27 cellular contexts compared by ENCODE assay signal in the genomic region with DNA sequence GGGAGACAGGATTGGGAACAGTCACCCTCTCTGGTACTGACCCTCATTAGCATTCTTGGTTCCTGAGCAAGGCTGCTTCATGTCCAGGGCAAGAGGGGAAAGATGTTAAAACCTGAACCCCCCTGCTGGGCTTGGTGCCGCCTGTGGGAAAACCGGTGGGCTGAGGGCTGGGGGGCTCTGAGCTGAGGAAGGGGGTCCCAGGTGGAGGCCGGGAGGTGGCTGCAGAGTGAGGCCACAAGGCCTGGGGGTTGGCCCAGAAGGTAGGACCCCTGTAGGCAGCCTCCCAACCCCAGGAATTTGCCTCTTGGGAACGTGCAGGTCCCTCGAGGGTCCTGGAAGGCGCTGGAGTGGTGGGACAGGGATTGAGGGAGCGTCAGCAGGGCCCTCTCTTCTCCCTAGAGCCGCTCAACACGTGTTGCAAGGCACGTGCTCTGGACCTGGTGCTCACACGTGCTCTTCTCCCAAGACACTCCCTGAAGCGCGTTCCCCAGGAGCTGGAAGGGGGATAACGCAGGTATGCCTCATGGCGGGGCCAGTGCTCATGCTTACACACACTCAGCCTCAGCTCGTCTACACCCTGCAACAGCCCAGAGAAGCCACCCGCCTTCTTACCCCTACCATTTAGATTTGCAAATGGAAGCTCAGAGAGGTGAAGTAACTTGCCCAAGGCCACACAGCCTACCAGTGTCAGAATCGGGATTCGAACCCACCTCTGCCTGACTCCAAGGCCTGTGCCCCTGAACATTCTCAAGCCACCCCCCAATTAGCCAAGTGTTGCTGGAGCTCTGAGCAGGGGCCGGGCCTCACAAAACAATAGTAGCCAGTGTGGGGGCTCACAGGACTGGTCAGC.
DNase-seq lines count a peak whose midpoint lies in the region; ATAC-seq and TF ChIP-seq lines count a peak whose summit lies in the region.
"Had no signal": no experiment of that assay in that cellular context is flagged by ENCODE, and none has a peak within 500 bp of the region (broad histone marks: within the 10 kb centered on the region; RNA-seq: fewer than 3 reads in every experiment).

No MANE protein-coding gene starts in this region.

- H3K9me3 ChIP-seq in breast epithelium = no peaks in the 10 kb centered on the region
- no peaks in the 10 kb centered on the region for H3K9me3 ChIP-seq in left ventricle myocardium inferior (replicated peaks)
- H3K9me3 ChIP-seq in psoas muscle = no peaks in the 10 kb centered on the region
- no peaks in the 10 kb centered on the region for H3K9me3 ChIP-seq in uterus
- H3K9me3 ChIP-seq: ovary, SJCRH30, testis had no signal

- DNase-seq in MCF 10A (ENCODE audit: unreplicated experiment) (no peak), breast epithelium (ENCODE audit: low spot score in 2 of 2) (no peak), left ventricle myocardium inferior (no peak), psoas muscle (peak in 1 of 2 donors; percentile 39), uterus (peak in 1 of 2 donors; percentile 24), nucleus accumbens (lab: John Stamatoyannopoulos, UW) (no peak), NCI-H1417 (lab: John Stamatoyannopoulos, UW) (no peak)
- DNase-seq: activated CD4-positive, CD25-positive, alpha-beta regulatory T cell treated with anti-CD3 and anti-CD28 coated beads, Interleukin-2, amount 50 U/mL, for 72 hours; activated CD8-positive, alpha-beta T cell treated with anti-CD3 and anti-CD28 coated beads for 36 hours; activated naive CD8-positive, alpha-beta T cell treated with anti-CD3 and anti-CD28 coated beads for 36 hours; CD8-positive, alpha-beta T cell; DMS 273 treated with DMSO at 0.1 percent for 48 hours; glutamatergic neuron; GM23248; kidney glomerular epithelial cell; naive thymus-derived CD8-positive, alpha-beta T cell; NCI-H146; NCI-H510A treated with DMSO at 0.1 percent for 48 hours; PC-9; SJCRH30; stimulated activated CD4-positive, alpha-beta T cell treated with anti-CD3 and anti-CD28 coated beads, Interleukin-1b, Interleukin-23, amount 100 ng/mL, for 48 hours; T-cell; testis had no signal

- POLR2A ChIA-PET in MCF 10A (lab: Yijun Ruan, JAX) = interaction anchor here (1.1 to 2.0 kb wide), 3 partner anchors 211 to 220 kb away, joined by 3 to 8 read pairs (median 5); no protein-coding TSS in a partner anchor

- TF ChIP-seq CTCF in MCF 10A (IDR thresholded peaks at IDR 0.05; ENCODE audit: unreplicated experiment) (no peak), breast epithelium (IDR thresholded peaks at IDR 0.05) (no peak), left ventricle myocardium inferior (IDR thresholded peaks at IDR 0.05; ENCODE audit: borderline replicate concordance) (no peak), psoas muscle (IDR thresholded peaks at IDR 0.05) (no peak), uterus (IDR thresholded peaks at IDR 0.05) (no peak)

- H3K4me3 ChIP-seq in breast epithelium = no peak overlapping the region
- H3K4me3 ChIP-seq in left ventricle myocardium inferior = no peak overlapping the region
- H3K4me3 ChIP-seq in psoas muscle = no peak overlapping the region
- H3K4me3 ChIP-seq in uterus = no peak overlapping the region
- H3K4me3 ChIP-seq: GM23248, ovary, PC-9, SJCRH30, testis had no signal

- no peaks in the 10 kb centered on the region for H3K27me3 Mint-ChIP-seq in MCF 10A (ENCODE audit: insufficient read depth, unreplicated experiment)
- H3K27me3 Mint-ChIP-seq: activated CD8-positive, alpha-beta T cell treated with anti-CD3 and anti-CD28 coated beads for 36 hours; activated naive CD8-positive, alpha-beta T cell treated with anti-CD3 and anti-CD28 coated beads for 36 hours; naive thymus-derived CD8-positive, alpha-beta T cell; T-cell had no signal

- H3K36me3 ChIP-seq in breast epithelium = no peaks in the 10 kb centered on the region
- no peaks in the 10 kb centered on the region for H3K36me3 ChIP-seq in left ventricle myocardium inferior
- H3K36me3 ChIP-seq in psoas muscle (ENCODE audit: insufficient read depth in 1 of 2, low read depth in 1 of 2) = no peaks in the 10 kb centered on the region
- H3K36me3 ChIP-seq in uterus = no peaks in the 10 kb centered on the region
- H3K36me3 ChIP-seq: ovary, SJCRH30 had no signal

- H3K4me1 ChIP-seq in breast epithelium (no peaks in the 10 kb centered on the region), left ventricle myocardium inferior (peaks cover 34% of the 10 kb centered on the region), psoas muscle (peaks cover 34% of the 10 kb centered on the region), uterus (peaks cover 0 to 13% of the 10 kb centered on the region in 2 donors)

- TF ChIP-seq POLR2A in breast epithelium (IDR thresholded peaks at IDR 0.05) (no peak), uterus (IDR thresholded peaks at IDR 0.05) (no peak)

- BruUV-seq in MCF 10A (replicated peaks; lab: Mats Ljungman, UMichigan) = no TSS peak

- no peak overlapping the region for H3K4me3 Mint-ChIP-seq in MCF 10A (ENCODE audit: unreplicated experiment)
- H3K4me3 Mint-ChIP-seq: activated CD8-positive, alpha-beta T cell treated with anti-CD3 and anti-CD28 coated beads for 36 hours; activated naive CD8-positive, alpha-beta T cell treated with anti-CD3 and anti-CD28 coated beads for 36 hours; CD8-positive, alpha-beta T cell; naive thymus-derived CD8-positive, alpha-beta T cell; T-cell had no signal

- H3K4me1 Mint-ChIP-seq in MCF 10A (ENCODE audit: insufficient read depth, unreplicated experiment) = peaks cover 19% of the 10 kb centered on the region

- CTCF ChIA-PET in MCF 10A (lab: Yijun Ruan, JAX) = interaction anchor here (0.7 to 2.0 kb wide), 6 partner anchors 65 to 530 kb away, joined by 3 to 10 read pairs (median 3); partner anchors contain the start of gene LHPP

- H3K9me3 Mint-ChIP-seq in MCF 10A (ENCODE audit: unreplicated experiment) = no peaks in the 10 kb centered on the region
- H3K9me3 Mint-ChIP-seq: activated CD8-positive, alpha-beta T cell treated with anti-CD3 and anti-CD28 coated beads for 36 hours; activated naive CD8-positive, alpha-beta T cell treated with anti-CD3 and anti-CD28 coated beads for 36 hours; CD8-positive, alpha-beta T cell; naive thymus-derived CD8-positive, alpha-beta T cell; T-cell had no signal

- ATAC-seq in psoas muscle (no peak), GM21526 (IDR thresholded peaks at IDR 0.05; ENCODE audit: low FRiP score, unreplicated experiment) (no peak)
- ATAC-seq: activated CD8-positive, alpha-beta T cell treated with anti-CD3 and anti-CD28 coated beads for 36 hours; CD8-positive, alpha-beta T cell; naive thymus-derived CD8-positive, alpha-beta T cell; T-cell had no signal

- no peaks in the 10 kb centered on the region for H3K36me3 Mint-ChIP-seq in MCF 10A (ENCODE audit: insufficient read depth, unreplicated experiment)
- H3K36me3 Mint-ChIP-seq: activated naive CD8-positive, alpha-beta T cell treated with anti-CD3 and anti-CD28 coated beads for 36 hours; CD8-positive, alpha-beta T cell; naive thymus-derived CD8-positive, alpha-beta T cell had no signal

- 90 to 93% (median 92%) methylated on average over 20 of the region's 20 CpGs for WGBS in psoas muscle, 3 donors

- H3K27me3 ChIP-seq in breast epithelium (no peaks in the 10 kb centered on the region), left ventricle myocardium inferior (ENCODE audit: low read depth) (no peaks in the 10 kb centered on the region), psoas muscle (ENCODE audit: insufficient read depth in 3 of 3, low read length in 2 of 3) (no peaks in the 10 kb centered on the region), uterus (no peaks in the 10 kb centered on the region)
- H3K27me3 ChIP-seq: ovary, SJCRH30, testis had no signal

- H3K27ac ChIP-seq in breast epithelium = no peak overlapping the region
- H3K27ac ChIP-seq in left ventricle myocardium inferior (replicated peaks) = peak overlapping the region; percentile 80
- H3K27ac ChIP-seq in psoas muscle = peak overlapping the region; percentile 79
- H3K27ac ChIP-seq in uterus = peak overlapping the region; percentile 81
- H3K27ac ChIP-seq: 22Rv1, GM23248, KMS-11, ovary, PC-9, SJCRH30 had no signal

- peak overlapping the region; percentile 75 for H3K27ac Mint-ChIP-seq in MCF 10A (ENCODE audit: low read depth, unreplicated experiment)
- H3K27ac Mint-ChIP-seq: activated CD8-positive, alpha-beta T cell treated with anti-CD3 and anti-CD28 coated beads for 36 hours; activated naive CD8-positive, alpha-beta T cell treated with anti-CD3 and anti-CD28 coated beads for 36 hours; CD8-positive, alpha-beta T cell; T-cell had no signal

- intact Hi-C loops in MCF 10A (cut with micrococcal nuclease) = no loop called here
- intact Hi-C loops in breast epithelium (cut with DNase I; ENCODE audit: low total_unique reads) = loop anchor here (2.0 kb wide), 1 partner anchor 99 kb away; no protein-coding TSS in a partner anchor
- intact Hi-C loops in left ventricle myocardium inferior (cut with micrococcal nuclease) = no loop called here
- intact Hi-C loops in psoas muscle (cut with DNase I) = loop anchor here in 1 of 2 donors (5.0 kb wide), 1 partner anchor 216 kb away; the partner anchor contains the start of gene FAM53B
- intact Hi-C loops in uterus (cut with DNase I; ENCODE audit: low total_unique reads) = no loop called here

Comparison
In these comparisons a context has a peak if more than half of its experiments do, and no peak if none do; other contexts are left out.
1. H3K27ac ChIP-seq: peak in left ventricle myocardium inferior (single experiment), psoas muscle (single experiment) and uterus (2 of 2); none in breast epithelium (0 of 2).